8 cellular contexts compared by ENCODE assay signal in genomic region chr19:55654323-55654832, GRCh38. TPM values are rescaled to one million over a fixed set of nuclear protein-coding genes. Genes with fewer than 3 reads are reported as not detected.
DNase-seq lines count a peak whose midpoint lies in the region; ATAC-seq and TF ChIP-seq lines count a peak whose summit lies in the region.

No MANE protein-coding gene starts in this region.

- H3K27me3 ChIP-seq in parathyroid adenoma (ENCODE audit: control insufficient read depth, insufficient read depth, low read length): no peaks in the 10 kb centered on the region
- H3K27me3 ChIP-seq in tibial artery: no peaks in the 10 kb centered on the region

- peak overlapping the region; percentile 46 for H3K9ac ChIP-seq in parathyroid adenoma

- peak overlapping the region; percentile 97 for H3K27ac ChIP-seq in parathyroid adenoma
- peak overlapping the region; percentile 93 to 99 for H3K27ac ChIP-seq in tibial artery

- intact Hi-C loops in cardiac septum (cut with DNase I) (no loop called here), tibial artery (cut with DNase I; ENCODE audit: low total_unique reads) (no loop called here)

- H3K4me3 ChIP-seq in GM12875 (ENCODE audit: low read depth, low read length) (peak overlapping the region; percentile 92), parathyroid adenoma (ENCODE audit: low read depth, low read length) (peak overlapping the region; percentile 100), tibial artery (peak overlapping the region; percentile 73 to 96)

- peak overlapping the region; percentile 99 for H3K4me2 ChIP-seq in parathyroid adenoma (ENCODE audit: low read length)

- H3K4me1 ChIP-seq in parathyroid adenoma (peaks cover 23% of the 10 kb centered on the region), tibial artery (peaks cover 0 to 50% (median 48%) of the 10 kb centered on the region in 4 donors)

- H3K79me2 ChIP-seq in parathyroid adenoma: peaks cover 42% of the 10 kb centered on the region

- DNase-seq in NCI-H1436 treated with DMSO at 0.1 percent for 48 hours (lab: John Stamatoyannopoulos, UW) (peak; percentile 98), T follicular helper cell (ENCODE audit: low read depth) (peak; percentile 99), amniotic epithelial cell (ENCODE audit: low read depth) (peak; percentile 99), cardiac septum (ENCODE audit: low spot score) (peak; percentile 99), tibial artery (peak; percentile 100)

- H3K36me3 ChIP-seq in parathyroid adenoma (ENCODE audit: control insufficient read depth, insufficient read depth, low read length): no peaks in the 10 kb centered on the region
- H3K36me3 ChIP-seq in tibial artery: peaks cover 0 to 23% (median 4%) of the 10 kb centered on the region in 3 donors

- H2AFZ ChIP-seq in parathyroid adenoma: peak overlapping the region; percentile 44

- ATAC-seq in HG02852 (IDR thresholded peaks at IDR 0.05; ENCODE audit: unreplicated experiment): peak; percentile 55

- TF ChIP-seq CTCF in GM12875 (IDR thresholded peaks at IDR 0.05; ENCODE audit: borderline replicate concordance, insufficient read depth, low read depth, low read length): no peak
- TF ChIP-seq CTCF in parathyroid adenoma (IDR thresholded peaks at IDR 0.05): no peak
- no peak for TF ChIP-seq CTCF in tibial artery (IDR thresholded peaks at IDR 0.05)

- H3K9me3 ChIP-seq in parathyroid adenoma (ENCODE audit: control insufficient read depth, low read length): no peaks in the 10 kb centered on the region
- no peaks in the 10 kb centered on the region for H3K9me3 ChIP-seq in tibial artery

RNA-seq across cellular contexts. Expression of gene U2AF2, which starts 0.5 kb away (rescaled TPM):
- total RNA-seq in cardiac septum: 80.4 TPM

RNA-seq across cellular contexts. Expression of gene CCDC106, which starts 6.4 kb away (rescaled TPM):
- total RNA-seq in cardiac septum: 15.9 TPM

RNA-seq across cellular contexts. Expression of gene ZNF581, which starts 10.9 kb away (rescaled TPM):
- total RNA-seq in cardiac septum: 6.5 TPM

RNA-seq across cellular contexts. Expression of gene ZNF580, which starts 13.6 kb away (rescaled TPM):
- 29.0 TPM for total RNA-seq in cardiac septum

RNA-seq across cellular contexts. Expression of gene EPN1, which starts 20.6 kb away (rescaled TPM):
- total RNA-seq in cardiac septum: 193 TPM

Comparison
In these comparisons a context has a peak if more than half of its experiments do, and no peak if none do; other contexts are left out.
1. Peak in every context shown above with its lines: DNase-seq, ATAC-seq, H3K4me3 ChIP-seq and H3K27ac ChIP-seq.